1 cellular context compared by ENCODE assay signal in genomic region chr1:173015629-173016028, GRCh38.
TF ChIP-seq lines count a peak whose summit lies in the region.

No MANE protein-coding gene starts in this region.

TF ChIP-seq in HCT116, 20 proteins besides CTCF, POLR2A, EP300 and RAD21 (continued from another document):
- TF ChIP-seq MAX (IDR thresholded peaks at IDR 0.05) (no peak), SIN3A (IDR thresholded peaks at IDR 0.05; ENCODE audit: low read depth) (no peak)
